In the genomic region with DNA sequence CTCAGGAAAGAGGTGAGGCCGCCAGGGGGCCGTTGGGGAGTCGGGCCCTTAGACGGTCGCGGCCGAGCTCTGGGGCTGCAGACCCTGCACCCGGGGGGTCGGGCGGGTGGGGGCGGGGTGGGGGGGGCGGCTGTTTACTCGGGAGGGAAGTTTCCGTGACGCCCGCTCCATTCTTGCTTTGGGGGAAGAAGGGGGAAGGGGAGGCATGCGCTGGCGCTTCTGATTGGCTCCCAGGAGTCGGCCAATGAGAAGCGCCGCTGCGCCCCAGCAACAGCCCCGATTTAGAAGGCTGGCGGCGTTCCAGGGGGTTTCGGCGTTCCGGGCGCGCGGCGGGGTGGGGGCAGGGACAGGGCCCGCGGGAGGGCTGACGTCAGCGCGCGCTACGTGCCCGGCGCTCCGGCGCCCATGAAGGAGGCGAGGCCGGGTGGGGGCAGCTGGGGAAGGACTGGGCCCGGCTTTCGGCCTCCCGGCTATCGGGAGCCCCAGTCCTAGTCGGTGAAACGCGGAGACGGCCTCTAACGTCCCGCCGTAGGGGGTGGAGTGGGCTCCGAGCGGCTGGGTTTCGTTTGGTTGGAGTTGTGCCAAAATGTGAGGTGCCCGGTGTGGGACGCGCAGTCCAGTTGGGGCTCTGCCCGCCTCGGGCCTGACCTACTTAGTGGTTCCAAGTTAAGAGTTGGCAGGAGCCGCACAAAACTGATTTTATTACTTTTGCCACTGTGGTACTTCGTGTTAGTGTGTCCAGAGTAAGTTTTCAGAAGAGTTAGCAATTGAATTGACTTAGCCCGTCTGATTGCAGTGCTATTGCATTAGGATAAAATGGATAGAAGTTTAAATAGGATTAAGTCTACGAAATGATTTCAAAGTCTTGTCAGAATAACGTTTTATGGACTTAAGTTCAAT, we compare ENCODE assay signal across 8 cellular contexts. TPM values are rescaled to one million over a fixed set of nuclear protein-coding genes. Genes with fewer than 3 reads are reported as not detected.
A peak's percentile ranks its signal among the peaks of the same experiment; 100 is the strongest.
DNase-seq lines count a peak whose midpoint lies in the region; ATAC-seq and TF ChIP-seq lines count a peak whose summit lies in the region.

No MANE protein-coding gene starts in this region.

- H3K36me3 ChIP-seq in kidney epithelial cell (ENCODE audit: control insufficient read depth, insufficient read depth, low read length), result no peaks in the 10 kb centered on the region

- ATAC-seq in GM19023 (IDR thresholded peaks at IDR 0.05; ENCODE audit: unreplicated experiment) (peak; percentile 61), HG03342 (IDR thresholded peaks at IDR 0.05; ENCODE audit: unreplicated experiment) (peak; percentile 64)

- TF ChIP-seq CTCF in AG10803 (conservative IDR thresholded peaks at IDR 0.05; ENCODE audit: low read length), result no peak
- no peak for TF ChIP-seq CTCF in kidney epithelial cell (IDR thresholded peaks at IDR 0.05; ENCODE audit: insufficient read depth, low read length, poor library complexity, severe bottlenecking)

- peak; percentile 97 for DNase-seq in AG10803 (ENCODE audit: low read depth)
- peak; percentile 93 to 97 for DNase-seq in NCI-H446 (lab: John Stamatoyannopoulos, UW)
- DNase-seq in activated CD4-positive, CD25-positive, alpha-beta regulatory T cell treated with anti-CD3 and anti-CD28 coated beads, Interleukin-2, amount 50 U/mL, for 72 hours, result peak; percentile 98
- DNase-seq in cerebellar nuclear complex (lab: John Stamatoyannopoulos, UW), result peak; percentile 35 to 74
- DNase-seq in kidney epithelial cell (ENCODE audit: low read depth), result peak; percentile 78
- DNase-seq in stimulated activated CD4-positive, alpha-beta T cell treated with anti-CD3 and anti-CD28 coated beads, Interleukin-15, amount 100 ng/mL, for 24 hours, result peak; percentile 99

- peak overlapping the region; percentile 97 for H3K4me3 ChIP-seq in AG10803 (ENCODE audit: low read length)
- H3K4me3 ChIP-seq in kidney epithelial cell (ENCODE audit: low read depth, low read length), result peak overlapping the region; percentile 73

- H3K27me3 ChIP-seq in kidney epithelial cell (ENCODE audit: control insufficient read depth, insufficient read depth, low read length), result no peaks in the 10 kb centered on the region

RNA-seq across cellular contexts. Expression of a gene that starts 1.1 kb away (rescaled TPM):
- 59.8 and 63.4 TPM in 2 replicates for total RNA-seq in kidney epithelial cell

RNA-seq across cellular contexts. Expression of a gene that starts 36.2 kb away (rescaled TPM):
- 8.3 and 10.1 TPM in 2 replicates for total RNA-seq in kidney epithelial cell

Comparison
In these comparisons a context has a peak if more than half of its experiments do, and no peak if none do; other contexts are left out.
1. Peak in every context shown above with its lines: DNase-seq, ATAC-seq and H3K4me3 ChIP-seq.